In genomic region chr10:34252111-34252510, GRCh38 we compare ENCODE assay signal across 16 cellular contexts.
DNase-seq lines count a peak whose midpoint lies in the region; ATAC-seq and TF ChIP-seq lines count a peak whose summit lies in the region.
"Had no signal": no experiment of that assay in that cellular context is flagged by ENCODE, and none has a peak within 500 bp of the region (broad histone marks: within the 10 kb centered on the region; RNA-seq: fewer than 3 reads in every experiment).

No MANE protein-coding gene starts in this region.

- H3K9me3 Mint-ChIP-seq in naive thymus-derived CD4-positive, alpha-beta T cell: no peaks in the 10 kb centered on the region
- H3K9me3 Mint-ChIP-seq: HFFc6 had no signal

- no peaks in the 10 kb centered on the region for H3K36me3 Mint-ChIP-seq in naive thymus-derived CD4-positive, alpha-beta T cell

- POLR2A ChIA-PET in naive thymus-derived CD4-positive, alpha-beta T cell (lab: Charles Lee): no interaction called here

- H3K4me1 ChIP-seq in heart right ventricle: peaks cover 0 to 13% (median 0%) of the 10 kb centered on the region in 9 donors
- no peaks in the 10 kb centered on the region for H3K4me1 ChIP-seq in naive thymus-derived CD4-positive, alpha-beta T cell (ENCODE audit: control insufficient read depth in 2 of 2, insufficient read depth in 2 of 2, low read length in 2 of 2)

- CTCF ChIA-PET in naive thymus-derived CD4-positive, alpha-beta T cell (lab: Charles Lee): no interaction called here

- no peak overlapping the region for H3K27ac ChIP-seq in heart right ventricle
- no peak overlapping the region for H3K27ac ChIP-seq in naive thymus-derived CD4-positive, alpha-beta T cell (ENCODE audit: low read depth, low read length)
- H3K27ac ChIP-seq: dorsolateral prefrontal cortex, neutrophil, upper lobe of left lung had no signal

- 44% methylated on average over 7 of the region's 7 CpGs for WGBS in heart right ventricle, 2 donors

- H3K27ac Mint-ChIP-seq in naive thymus-derived CD4-positive, alpha-beta T cell: peak overlapping the region in 1 of 9 donors; percentile 41
- H3K27ac Mint-ChIP-seq: HFFc6 had no signal

- no peaks in the 10 kb centered on the region for H3K36me3 ChIP-seq in heart right ventricle
- no peaks in the 10 kb centered on the region for H3K36me3 ChIP-seq in naive thymus-derived CD4-positive, alpha-beta T cell (ENCODE audit: control insufficient read depth in 2 of 3, insufficient read depth in 3 of 3, low read length in 3 of 3)
- H3K36me3 ChIP-seq: neutrophil, upper lobe of left lung had no signal

- H3K4me3 ChIP-seq in heart right ventricle: no peak overlapping the region
- no peak overlapping the region for H3K4me3 ChIP-seq in naive thymus-derived CD4-positive, alpha-beta T cell (ENCODE audit: low read length)
- H3K4me3 ChIP-seq: dorsolateral prefrontal cortex, upper lobe of left lung had no signal

- intact Hi-C loops in heart right ventricle (cut with DNase I): no loop called here
- intact Hi-C loops in naive thymus-derived CD4-positive, alpha-beta T cell (cut with micrococcal nuclease): no loop called here

- H3K4me3 Mint-ChIP-seq in naive thymus-derived CD4-positive, alpha-beta T cell: no peak overlapping the region
- H3K4me3 Mint-ChIP-seq: HFFc6 had no signal

- H3K27me3 Mint-ChIP-seq in naive thymus-derived CD4-positive, alpha-beta T cell: no peaks in the 10 kb centered on the region

- peak; percentile 12 for DNase-seq in Daoy (ENCODE audit: low read depth)
- DNase-seq in NCI-H69 (lab: John Stamatoyannopoulos, UW): peak; percentile 39
- peak in 1 of 2 donors; percentile 19 for DNase-seq in heart right ventricle
- no peak for DNase-seq in naive thymus-derived CD4-positive, alpha-beta T cell
- DNase-seq: activated CD4-positive, CD25-positive, alpha-beta regulatory T cell; activated effector memory CD4-positive, alpha-beta T cell treated with anti-CD3 and anti-CD28 coated beads, Interleukin-2, amount 50 U/mL, for 16 hours; DMS79; dorsolateral prefrontal cortex; HFFc6; Karpas-422; NCI-H748 treated with DMSO at 0.1 percent for 48 hours had no signal

- ATAC-seq in heart right ventricle: peak in 7 of 8 donors; percentile 22 to 94 (median 54)
- ATAC-seq in naive thymus-derived CD4-positive, alpha-beta T cell: peak; percentile 18
- ATAC-seq in HG03159 (IDR thresholded peaks at IDR 0.05; ENCODE audit: unreplicated experiment): no peak
- ATAC-seq in HG02759 (IDR thresholded peaks at IDR 0.05; ENCODE audit: unreplicated experiment): no peak
- no peak for ATAC-seq in HG02970 (IDR thresholded peaks at IDR 0.05; ENCODE audit: low FRiP score, unreplicated experiment)

- H3K9me3 ChIP-seq in heart right ventricle: no peaks in the 10 kb centered on the region
- H3K9me3 ChIP-seq in naive thymus-derived CD4-positive, alpha-beta T cell (ENCODE audit: control insufficient read depth in 2 of 3, low read length in 3 of 3): no peaks in the 10 kb centered on the region
- H3K9me3 ChIP-seq: neutrophil, upper lobe of left lung had no signal

- no peaks in the 10 kb centered on the region for H3K27me3 ChIP-seq in heart right ventricle
- H3K27me3 ChIP-seq in naive thymus-derived CD4-positive, alpha-beta T cell (ENCODE audit: control insufficient read depth in 2 of 2, insufficient read depth in 2 of 2, low read length in 2 of 2): no peaks in the 10 kb centered on the region
- H3K27me3 ChIP-seq: neutrophil, upper lobe of left lung had no signal

- H3K4me1 Mint-ChIP-seq in naive thymus-derived CD4-positive, alpha-beta T cell: peaks cover 0 to 16% (median 10%) of the 10 kb centered on the region in 7 donors

- TF ChIP-seq CTCF in heart right ventricle (IDR thresholded peaks at IDR 0.05): no peak

Comparison
In these comparisons a context has a peak if more than half of its experiments do, and no peak if none do; other contexts are left out.
1. DNase-seq: peak in Daoy (single experiment) and NCI-H69 (single experiment); none in naive thymus-derived CD4-positive, alpha-beta T cell (0 of 9).
2. ATAC-seq: peak in heart right ventricle (7 of 8) and naive thymus-derived CD4-positive, alpha-beta T cell (single experiment); none in HG03159 (single experiment), HG02759 (single experiment) and HG02970 (single experiment).